8 cellular contexts compared by ENCODE assay signal in the genomic region with DNA sequence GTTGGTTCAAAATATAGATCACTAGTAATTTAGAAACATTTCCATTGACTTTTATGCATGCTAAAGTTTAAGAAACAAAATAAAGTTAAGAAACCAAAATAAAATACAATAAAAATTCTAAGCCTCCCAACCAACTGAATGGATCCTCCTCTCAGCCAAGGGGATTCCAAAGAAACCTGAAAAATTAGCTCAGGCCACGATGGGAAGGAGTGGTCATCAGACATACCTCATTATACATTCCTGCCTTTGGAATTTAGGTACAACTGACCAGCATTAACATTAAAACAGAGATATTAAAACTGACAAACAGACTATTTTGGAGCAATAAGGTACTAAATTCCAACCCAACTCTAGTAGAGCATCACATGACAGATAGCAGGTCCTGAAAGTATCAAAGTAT.
"Had no signal": no experiment of that assay in that cellular context is flagged by ENCODE, and none has a peak within 500 bp of the region (broad histone marks: within the 10 kb centered on the region; RNA-seq: fewer than 3 reads in every experiment).

No MANE protein-coding gene starts in this region.

- H3K27ac Mint-ChIP-seq: IgD-negative memory B cell had no signal

- FAIRE-seq: HepG2, HTR-8/SVneo had no signal

- H3K36me3 Mint-ChIP-seq: IgD-negative memory B cell had no signal

- H3K4me1 Mint-ChIP-seq: IgD-negative memory B cell had no signal

- H3K4me3 ChIP-seq: K562 had no signal

- H3K4me3 Mint-ChIP-seq: IgD-negative memory B cell had no signal

- H3K27me3 Mint-ChIP-seq: IgD-negative memory B cell had no signal

- ATAC-seq: HepG2, K562 had no signal

- H3K27ac ChIP-seq: HL-60 had no signal

- DNase-seq: IMR-90, KBM-7, KG1 had no signal
